Comparison of ENCODE assay signal across 11 cellular contexts in genomic region chr1:227730630-227731151, GRCh38. TPM values are rescaled to one million over a fixed set of nuclear protein-coding genes. Genes with fewer than 3 reads are reported as not detected.
DNase-seq lines count a peak whose midpoint lies in the region; ATAC-seq and TF ChIP-seq lines count a peak whose summit lies in the region.
"Had no signal": no experiment of that assay in that cellular context is flagged by ENCODE, and none has a peak within 500 bp of the region (broad histone marks: within the 10 kb centered on the region; RNA-seq: fewer than 3 reads in every experiment).

No MANE protein-coding gene starts in this region.

- no peak for ATAC-seq in left cardiac atrium
- no peak for ATAC-seq in T-cell (replicated peaks in 1 of 4)
- peak in 3 of 4 donors; percentile 4 to 19 (median 5) for ATAC-seq in right lobe of liver
- ATAC-seq in HG02763 (IDR thresholded peaks at IDR 0.05; ENCODE audit: unreplicated experiment), result no peak
- ATAC-seq: natural killer cell treated with Interleukin-12 subunit alpha and Interleukin-12 subunit beta and Interleukin-15 and Interleukin-18, amount 100 ng/mL, for 72 hours had no signal

- no peak overlapping the region for H3K4me2 ChIP-seq in Karpas-422 (ENCODE audit: low read depth, low read length, poor library complexity, severe bottlenecking)

- no peaks in the 10 kb centered on the region for H3K9me3 Mint-ChIP-seq in T-cell
- H3K9me3 Mint-ChIP-seq: natural killer cell treated with Interleukin-12 subunit alpha and Interleukin-12 subunit beta and Interleukin-15 and Interleukin-18, amount 100 ng/mL, for 72 hours had no signal

- H3K27ac Mint-ChIP-seq in T-cell, result peak overlapping the region in 1 of 2 donors; percentile 79
- H3K27ac Mint-ChIP-seq: natural killer cell treated with Interleukin-12 subunit alpha and Interleukin-12 subunit beta and Interleukin-15 and Interleukin-18, amount 100 ng/mL, for 72 hours had no signal

- no peaks in the 10 kb centered on the region for H3K27me3 Mint-ChIP-seq in T-cell

- TF ChIP-seq CTCF in left ventricle myocardium inferior (IDR thresholded peaks at IDR 0.05; ENCODE audit: borderline replicate concordance) (no peak), right lobe of liver (IDR thresholded peaks at IDR 0.05) (no peak)

- TF ChIP-seq POLR2A in right lobe of liver (IDR thresholded peaks at IDR 0.05), result no peak

- H3K4me1 Mint-ChIP-seq in T-cell, result peaks cover 44 to 49% (median 44%) of the 10 kb centered on the region in 3 donors

- H4K20me1 ChIP-seq in Karpas-422 (ENCODE audit: insufficient read depth, low read depth, low read length), result peaks cover 13% of the 10 kb centered on the region

- WGBS in right lobe of liver (ENCODE audit: insufficient coverage, low coverage, low lambda C conversion rate, missing lambda C conversion rate), result 53% methylated on average over 4 of the region's 16 CpGs

- H3K4me3 Mint-ChIP-seq in T-cell, result peak overlapping the region in 2 of 3 donors; percentile 53 to 81
- H3K4me3 Mint-ChIP-seq: natural killer cell treated with Interleukin-12 subunit alpha and Interleukin-12 subunit beta and Interleukin-15 and Interleukin-18, amount 100 ng/mL, for 72 hours had no signal

- CTCF ChIA-PET in T-cell (lab: Charles Lee), result no interaction called here

- POLR2A ChIA-PET in T-cell (lab: Charles Lee), result interaction anchor here in 1 of 2 donors (0.6 kb wide), 1 partner anchor 1662 kb away, joined by 5 read pairs; no protein-coding TSS in a partner anchor

- H3K9ac ChIP-seq in Karpas-422 (ENCODE audit: low read length), result no peak overlapping the region
- H3K9ac ChIP-seq: GM23248 had no signal

- intact Hi-C loops in left ventricle myocardium inferior (cut with micrococcal nuclease), result no loop called here
- intact Hi-C loops in left cardiac atrium (cut with DNase I), result no loop called here
- intact Hi-C loops in right lobe of liver (cut with DNase I), result no loop called here

- DNase-seq in left ventricle myocardium inferior, result no peak
- DNase-seq in left cardiac atrium, result no peak
- DNase-seq in T-cell, result no peak
- peak; percentile 40 to 87 (median 81) for DNase-seq in right lobe of liver
- no peak for DNase-seq in Karpas-422
- DNase-seq in DMS79 (lab: John Stamatoyannopoulos, UW), result no peak
- DNase-seq in AG08395 (ENCODE audit: low spot score), result no peak
- DNase-seq: NCI-H2029 treated with DMSO at 0.1 percent for 48 hours had no signal

- H3K36me3 Mint-ChIP-seq in T-cell, result no peaks in the 10 kb centered on the region
- H3K36me3 Mint-ChIP-seq: natural killer cell treated with Interleukin-12 subunit alpha and Interleukin-12 subunit beta and Interleukin-15 and Interleukin-18, amount 100 ng/mL, for 72 hours had no signal

- H3K27me3 ChIP-seq in left ventricle myocardium inferior (ENCODE audit: low read depth) (no peaks in the 10 kb centered on the region), right lobe of liver (no peaks in the 10 kb centered on the region), Karpas-422 (ENCODE audit: low read length) (no peaks in the 10 kb centered on the region)

- H3K4me1 ChIP-seq in left ventricle myocardium inferior (peaks cover 54% of the 10 kb centered on the region), right lobe of liver (peaks cover 0 to 37% (median 18%) of the 10 kb centered on the region in 4 donors), Karpas-422 (ENCODE audit: low read length) (peaks cover 40% of the 10 kb centered on the region)

- H3K9me2 ChIP-seq in Karpas-422 (replicated peaks; ENCODE audit: insufficient read depth, low read length), result no peaks in the 10 kb centered on the region

- no peak overlapping the region for H2AFZ ChIP-seq in Karpas-422 (ENCODE audit: low read length)
- H2AFZ ChIP-seq: GM23248 had no signal

- peak overlapping the region; percentile 38 for H3K27ac ChIP-seq in left ventricle myocardium inferior (replicated peaks)
- H3K27ac ChIP-seq in right lobe of liver, result peak overlapping the region in 2 of 3 donors; percentile 20 to 61
- no peak overlapping the region for H3K27ac ChIP-seq in Karpas-422 (ENCODE audit: low read length)
- H3K27ac ChIP-seq: GM23248 had no signal

- H3K9me3 ChIP-seq in left ventricle myocardium inferior (replicated peaks), result no peaks in the 10 kb centered on the region
- no peaks in the 10 kb centered on the region for H3K9me3 ChIP-seq in right lobe of liver
- no peaks in the 10 kb centered on the region for H3K9me3 ChIP-seq in Karpas-422 (ENCODE audit: low read length)

- H3K4me3 ChIP-seq in left ventricle myocardium inferior (no peak overlapping the region), right lobe of liver (no peak overlapping the region), Karpas-422 (ENCODE audit: low read length) (no peak overlapping the region)
- H3K4me3 ChIP-seq: GM23248 had no signal

- H3K79me2 ChIP-seq in Karpas-422 (ENCODE audit: low read length), result peaks cover 22% of the 10 kb centered on the region

- peaks cover 17% of the 10 kb centered on the region for H3K36me3 ChIP-seq in left ventricle myocardium inferior
- peaks cover 0 to 13% (median 3%) of the 10 kb centered on the region in 4 donors for H3K36me3 ChIP-seq in right lobe of liver
- H3K36me3 ChIP-seq in Karpas-422 (ENCODE audit: insufficient read depth, low read length), result no peaks in the 10 kb centered on the region

RNA-seq across cellular contexts. Expression of gene JMJD4, which starts 4.4 kb away (rescaled TPM):
- total RNA-seq in left ventricle myocardium inferior (7.0 TPM), left cardiac atrium (10 to 100 TPM in 1 of 2 donors, 1 to 10 TPM in 1; 9.7 to 14.1 TPM), T-cell (10 to 100 TPM; 10.8 to 35.1 (median 33.5) TPM), right lobe of liver (10 to 100 TPM in 2 of 6 experiments, 1 to 10 TPM in 4; 7.2 to 17.7 (median 9.5) TPM)
- total RNA-seq in Karpas-422 (2014; rRNA removed; shearing (Covaris generic); ENCODE audit: low replicate concordance), result 25.3 and 40.0 TPM in 2 replicates

RNA-seq across cellular contexts. Expression of gene SNAP47, which starts 4.5 kb away (rescaled TPM):
- total RNA-seq in left ventricle myocardium inferior (45.9 TPM), left cardiac atrium (10 to 100 TPM; 37.9 to 38.5 TPM), T-cell (10 to 100 TPM; 20.1 to 35.6 (median 30.7) TPM), right lobe of liver (10 to 100 TPM; 15.2 to 32.5 (median 24.8) TPM)
- 15.3 and 27.1 TPM in 2 replicates for total RNA-seq in Karpas-422 (2014; rRNA removed; shearing (Covaris generic); ENCODE audit: low replicate concordance)

Comparison
In these comparisons a context has a peak if more than half of its experiments do, and no peak if none do; other contexts are left out.
1. DNase-seq: peak in right lobe of liver (3 of 3); none in left ventricle myocardium inferior (single experiment), left cardiac atrium (single experiment), T-cell (0 of 34), Karpas-422 (single experiment), DMS79 (single experiment) and AG08395 (single experiment).
2. ATAC-seq: peak in right lobe of liver (3 of 4); none in left cardiac atrium (0 of 2), T-cell (0 of 4) and HG02763 (single experiment).